In the genomic region with DNA sequence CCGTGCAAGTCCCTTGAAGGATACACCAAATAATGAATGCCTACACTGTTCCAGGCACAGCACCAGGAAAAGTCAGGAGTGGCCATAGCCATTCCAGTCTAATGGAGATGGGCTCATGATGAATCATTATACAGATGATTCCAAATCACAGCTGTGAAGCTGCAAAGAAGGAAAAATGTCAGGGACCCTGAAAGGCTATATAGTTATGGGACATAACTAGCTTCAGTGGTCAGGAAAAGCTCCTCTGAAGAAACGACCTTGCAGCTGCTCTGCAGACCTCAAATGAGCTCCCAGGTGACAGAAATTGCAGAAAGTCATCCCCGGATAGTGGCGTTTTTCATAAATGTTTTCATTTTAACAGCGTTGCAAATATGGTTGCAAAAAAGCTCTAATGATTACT, we compare ENCODE assay signal across 8 cellular contexts.
"Had no signal": no experiment of that assay in that cellular context is flagged by ENCODE, and none has a peak within 500 bp of the region (broad histone marks: within the 10 kb centered on the region; RNA-seq: fewer than 3 reads in every experiment).

No MANE protein-coding gene starts in this region.

- H3K4me3 ChIP-seq: GM12878 had no signal

- FAIRE-seq: G401.6, GM12878, GM12891, GM12892, GM18507, GM19239 had no signal

- ATAC-seq: GM12878 had no signal

- DNase-seq: GDM1, GF-D8 had no signal
